In the genomic region with DNA sequence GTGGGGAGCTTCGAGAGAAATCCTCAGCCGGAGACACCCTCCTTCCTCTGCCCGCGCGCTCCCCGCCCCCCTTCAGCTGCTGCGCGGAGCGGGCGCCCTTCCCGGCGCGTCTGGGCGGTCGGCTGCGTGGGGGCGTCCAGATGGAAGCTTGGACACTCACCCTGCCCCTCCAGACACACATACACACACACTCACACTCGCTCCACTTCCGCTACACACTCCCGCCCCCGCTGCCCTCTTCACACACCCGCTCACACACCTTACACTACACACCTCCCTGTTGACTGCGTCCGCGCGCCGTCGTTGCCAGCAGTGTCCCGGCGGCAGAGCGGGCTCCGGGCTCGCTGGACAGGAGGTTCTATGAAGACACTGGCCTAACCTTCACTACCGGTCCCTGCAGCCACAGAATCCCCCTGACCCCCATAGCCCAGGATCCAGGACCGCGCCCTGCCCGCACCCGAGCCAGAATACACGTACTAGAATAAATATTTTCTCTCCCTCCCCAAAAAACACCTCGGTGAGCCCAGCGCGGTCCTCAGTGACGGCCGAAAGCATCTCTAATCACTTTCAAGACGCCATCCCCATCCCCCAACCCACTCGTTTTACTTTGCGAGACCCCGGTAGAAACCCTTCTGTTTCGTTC, we compare ENCODE assay signal across 8 cellular contexts. TPM values are rescaled to one million over a fixed set of nuclear protein-coding genes. Genes with fewer than 3 reads are reported as not detected.
DNase-seq lines count a peak whose midpoint lies in the region; TF ChIP-seq lines count a peak whose summit lies in the region.

No MANE protein-coding gene starts in this region.

- peak overlapping the region; percentile 77 for H3K27ac ChIP-seq in DOHH2 (ENCODE audit: low read depth, low read length)

- H3K4me1 Mint-ChIP-seq in glutamatergic neuron (ENCODE audit: low read depth, unreplicated experiment): peaks cover 12% of the 10 kb centered on the region

- peak overlapping the region; percentile 55 for H3K27ac Mint-ChIP-seq in glutamatergic neuron (ENCODE audit: unreplicated experiment)

- peaks cover 30% of the 10 kb centered on the region for H3K4me1 ChIP-seq in DOHH2 (ENCODE audit: control insufficient read depth, low read length)

- TF ChIP-seq CTCF in DOHH2 (IDR thresholded peaks at IDR 0.05; ENCODE audit: low read depth, low read length, poor library complexity, severe bottlenecking) (no peak), glutamatergic neuron (IDR thresholded peaks at IDR 0.05; ENCODE audit: partially characterized antibody, unreplicated experiment) (no peak)

- peaks cover 41% of the 10 kb centered on the region for H3K27me3 ChIP-seq in DOHH2 (ENCODE audit: control insufficient read depth, low read length)

- H3F3A ChIP-seq in DOHH2 (ENCODE audit: control insufficient read depth, insufficient read depth): peaks cover 7% of the 10 kb centered on the region

- no peaks in the 10 kb centered on the region for H3K79me2 ChIP-seq in DOHH2 (ENCODE audit: control insufficient read depth, low read length)

- H3K4me3 Mint-ChIP-seq in glutamatergic neuron (ENCODE audit: unreplicated experiment): peak overlapping the region; percentile 99

- intact Hi-C loops in posterior cingulate gyrus (cut with DNase I): loop anchor here (5.0 to 10.0 kb wide), 4 partner anchors 152 to 375 kb away; no protein-coding TSS in a partner anchor

- peak overlapping the region; percentile 98 for H3K4me2 ChIP-seq in DOHH2 (ENCODE audit: low read length)

- H3K9me3 Mint-ChIP-seq in glutamatergic neuron (ENCODE audit: unreplicated experiment): peaks cover 16% of the 10 kb centered on the region

- H3K9me2 ChIP-seq in DOHH2 (replicated peaks; ENCODE audit: control insufficient read depth, low read length): no peaks in the 10 kb centered on the region

- no peaks in the 10 kb centered on the region for H3K9me3 ChIP-seq in DOHH2 (ENCODE audit: control insufficient read depth, insufficient read depth, low read length)

- H3K27me3 Mint-ChIP-seq in glutamatergic neuron (ENCODE audit: unreplicated experiment): peaks cover 33% of the 10 kb centered on the region

- H3K4me3 ChIP-seq in DOHH2 (ENCODE audit: low read length): peak overlapping the region; percentile 78

- peak; percentile 31 for DNase-seq in H4 (ENCODE audit: low spot score)
- peak; percentile 28 for DNase-seq in NCI-H69 (lab: John Stamatoyannopoulos, UW)
- peak; percentile 44 for DNase-seq in activated gamma-delta T cell treated with Interleukin-2 at 50 U/mL for 16 hours
- peak; percentile 47 for DNase-seq in glutamatergic neuron
- peak in 8 of 10 donors; percentile 18 to 91 (median 48) for DNase-seq in posterior cingulate gyrus
- no peak for DNase-seq in NCI-H1694 treated with DMSO at 0.1 percent for 48 hours (lab: John Stamatoyannopoulos, UW)
- DNase-seq in SKM-1 treated with dmso at 0.1 percent for 144 hours (lab: John Stamatoyannopoulos, UW; ENCODE audit: unreplicated experiment): no peak

- no peaks in the 10 kb centered on the region for H3K36me3 Mint-ChIP-seq in glutamatergic neuron (ENCODE audit: unreplicated experiment)

- peaks cover 9% of the 10 kb centered on the region; the same call in 1 of the 2 replicates for H4K20me1 ChIP-seq in DOHH2 (ENCODE audit: control insufficient read depth, insufficient read depth, low read depth, low read length)

- H3K36me3 ChIP-seq in DOHH2 (ENCODE audit: control insufficient read depth, low read length): no peaks in the 10 kb centered on the region

RNA-seq across cellular contexts. Expression of a gene that starts 1.1 kb away (rescaled TPM):
- 0.39 and 1.1 TPM in 2 replicates for total RNA-seq in H4 (2014; rRNA removed; shearing (Covaris generic))
- 0.37 TPM for total RNA-seq in glutamatergic neuron (ENCODE audit: unreplicated experiment)

RNA-seq across cellular contexts. Expression of a gene that starts 12.7 kb away (rescaled TPM):
- 24.0 and 24.7 TPM in 2 replicates for total RNA-seq in H4 (2014; rRNA removed; shearing (Covaris generic))
- 32.5 TPM for total RNA-seq in glutamatergic neuron (ENCODE audit: unreplicated experiment)

Comparison
In these comparisons a context has a peak if more than half of its experiments do, and no peak if none do; other contexts are left out.
1. DNase-seq: peak in H4 (single experiment), NCI-H69 (single experiment), activated gamma-delta T cell treated with Interleukin-2 at 50 U/mL for 16 hours (single experiment), glutamatergic neuron (single experiment) and posterior cingulate gyrus (8 of 10); none in NCI-H1694 treated with DMSO at 0.1 percent for 48 hours (single experiment) and SKM-1 treated with dmso at 0.1 percent for 144 hours (single experiment).